In the genomic region with DNA sequence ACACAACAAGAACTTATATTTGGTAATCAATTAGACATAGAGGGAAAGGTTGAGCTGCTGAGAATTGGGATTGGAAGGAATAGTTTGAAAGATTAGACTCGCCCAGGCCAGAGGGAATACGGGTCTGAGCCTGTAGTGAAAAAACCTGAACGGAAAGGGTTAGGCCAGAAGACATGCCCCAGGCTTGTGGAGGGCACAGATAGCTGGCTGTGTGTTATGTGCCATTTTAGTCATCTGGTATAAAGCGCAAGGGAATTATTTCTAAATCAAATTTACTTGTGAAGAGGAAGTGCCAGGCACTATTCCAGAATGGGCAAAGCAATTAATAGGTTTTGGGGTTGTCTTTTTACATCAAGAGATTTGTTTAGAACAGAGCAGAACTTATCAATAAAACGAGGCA, we compare ENCODE assay signal across 31 cellular contexts.
"Had no signal": no experiment of that assay in that cellular context is flagged by ENCODE, and none has a peak within 500 bp of the region (broad histone marks: within the 10 kb centered on the region; RNA-seq: fewer than 3 reads in every experiment).

No MANE protein-coding gene starts in this region.

- ATAC-seq: body of pancreas; naive thymus-derived CD4-positive, alpha-beta T cell; stimulated activated naive B cell treated with anti-CD40 and anti-IgM and Interleukin-4, amounts not matched to agents 10 μg/mL and 1 μg/mL and 100 μg/mL, for 72 hours; upper lobe of right lung had no signal

- DNase-seq: activated CD4-positive, alpha-beta T cell treated with anti-CD3 and anti-CD28 coated beads for 4 hours; activated CD4-positive, alpha-beta T cell treated with anti-CD3 and anti-CD28 coated beads, Interleukin-2, amount 50 U/mL, for 4 hours; activated effector memory CD4-positive, alpha-beta T cell treated with anti-CD3 and anti-CD28 coated beads, Interleukin-2, amount 50 U/mL, for 16 hours; activated naive CD4-positive, alpha-beta T cell treated with anti-CD3 and anti-CD28 coated beads for 36 hours; activated naive CD8-positive, alpha-beta T cell treated with anti-CD3 and anti-CD28 coated beads for 36 hours; activated T-cell treated with anti-CD3 and anti-CD28 coated beads, Interleukin-2, amount 50 U/mL, for 1 hour; adrenal gland; aorta; body of pancreas; cortex of kidney; esophagus squamous epithelium; glutamatergic neuron; left ventricle myocardium inferior; naive thymus-derived CD4-positive, alpha-beta T cell; stimulated activated CD4-positive, alpha-beta T cell treated with anti-CD3 and anti-CD28 coated beads, Interleukin-1b, Interleukin-23, amount 100 ng/mL, for 48 hours; stimulated activated CD4-positive, alpha-beta T cell treated with anti-CD3 and anti-CD28 coated beads, Interleukin-4, amount 100 ng/mL, for 4 hours; stimulated activated CD8-positive, alpha-beta memory T cell treated with anti-CD3 and anti-CD28 coated beads, Interleukin-4, amount 100 ng/mL, for 48 hours; stimulated activated naive B cell treated with anti-CD40 and anti-IgM and Interleukin-4, amounts not matched to agents 10 μg/mL and 1 μg/mL and 100 μg/mL, for 72 hours; T-helper 9 cell; tibial artery; upper lobe of right lung had no signal

- H3K27me3 Mint-ChIP-seq: activated naive CD8-positive, alpha-beta T cell treated with anti-CD3 and anti-CD28 coated beads for 36 hours; naive thymus-derived CD4-positive, alpha-beta T cell; stimulated activated naive B cell treated with anti-CD40 and anti-IgM and Interleukin-4, amounts not matched to agents 10 μg/mL and 1 μg/mL and 100 μg/mL, for 72 hours had no signal

- H3K4me1 Mint-ChIP-seq: activated naive CD8-positive, alpha-beta T cell treated with anti-CD3 and anti-CD28 coated beads for 36 hours; naive thymus-derived CD4-positive, alpha-beta T cell; stimulated activated naive B cell treated with anti-CD40 and anti-IgM and Interleukin-4, amounts not matched to agents 10 μg/mL and 1 μg/mL and 100 μg/mL, for 72 hours had no signal

- H3K4me2 ChIP-seq: smooth muscle cell had no signal

- H3K9me3 Mint-ChIP-seq: activated naive CD8-positive, alpha-beta T cell treated with anti-CD3 and anti-CD28 coated beads for 36 hours; activated T-helper 1 cell treated with anti-CD3 and anti-CD28 coated beads, Interleukin-12 subunit alpha, Interleukin-12 subunit beta, Interleukin-2, Interleukin-4 antibody, amounts not matched to agents 30 ng/mL and 10 ng/mL and 1 ng/mL, durations not matched to agents 14 hours and 24 hours and 36 hours; T-helper 1 cell treated with Interleukin-12 subunit alpha and Interleukin-12 subunit beta and Interleukin-4 antibody, amounts not matched to agents 30 μg/mL and 1 μg/mL, for 36 hours had no signal

- H3K9me3 ChIP-seq: adrenal gland, body of pancreas, esophagus squamous epithelium, left ventricle myocardium inferior, right atrium auricular region, tibial artery had no signal

- H3K27ac ChIP-seq: adrenal gland, body of pancreas, esophagus squamous epithelium, left ventricle myocardium inferior, right atrium auricular region, suprapubic skin, tibial artery, upper lobe of right lung, VCaP had no signal

- H3K27me3 ChIP-seq: adrenal gland, body of pancreas, esophagus squamous epithelium, right atrium auricular region, suprapubic skin, tibial artery, upper lobe of right lung had no signal

- H3K36me3 ChIP-seq: adrenal gland, esophagus squamous epithelium, left ventricle myocardium inferior, right atrium auricular region, suprapubic skin, tibial artery, upper lobe of right lung had no signal

- H3K4me1 ChIP-seq: adrenal gland, upper lobe of right lung had no signal

- H3K36me3 Mint-ChIP-seq: activated naive CD8-positive, alpha-beta T cell treated with anti-CD3 and anti-CD28 coated beads for 36 hours; naive thymus-derived CD4-positive, alpha-beta T cell; stimulated activated naive B cell treated with anti-CD40 and anti-IgM and Interleukin-4, amounts not matched to agents 10 μg/mL and 1 μg/mL and 100 μg/mL, for 72 hours had no signal

- H3K27ac Mint-ChIP-seq: activated naive CD4-positive, alpha-beta T cell treated with anti-CD3 and anti-CD28 coated beads for 36 hours; activated naive CD8-positive, alpha-beta T cell treated with anti-CD3 and anti-CD28 coated beads for 36 hours; activated T-helper 1 cell treated with anti-CD3 and anti-CD28 coated beads, Interleukin-12 subunit alpha, Interleukin-12 subunit beta, Interleukin-2, Interleukin-4 antibody, amounts not matched to agents 30 ng/mL and 10 ng/mL and 1 ng/mL, durations not matched to agents 14 hours and 24 hours and 36 hours; mesothelial cell of epicardium; naive thymus-derived CD4-positive, alpha-beta T cell; stimulated activated naive B cell treated with anti-CD40 and anti-IgM and Interleukin-4, amounts not matched to agents 10 μg/mL and 1 μg/mL and 100 μg/mL, for 72 hours; T-helper 1 cell treated with Interleukin-12 subunit alpha and Interleukin-12 subunit beta and Interleukin-4 antibody, amounts not matched to agents 30 μg/mL and 1 μg/mL, for 36 hours had no signal

- H3K4me3 Mint-ChIP-seq: activated naive CD4-positive, alpha-beta T cell treated with anti-CD3 and anti-CD28 coated beads for 36 hours; activated naive CD8-positive, alpha-beta T cell treated with anti-CD3 and anti-CD28 coated beads for 36 hours; activated T-helper 1 cell treated with anti-CD3 and anti-CD28 coated beads, Interleukin-12 subunit alpha, Interleukin-12 subunit beta, Interleukin-2, Interleukin-4 antibody, amounts not matched to agents 30 ng/mL and 10 ng/mL and 1 ng/mL, durations not matched to agents 14 hours and 24 hours and 36 hours; mesothelial cell of epicardium; naive thymus-derived CD4-positive, alpha-beta T cell; stimulated activated naive B cell treated with anti-CD40 and anti-IgM and Interleukin-4, amounts not matched to agents 10 μg/mL and 1 μg/mL and 100 μg/mL, for 72 hours; T-helper 1 cell treated with Interleukin-12 subunit alpha and Interleukin-12 subunit beta and Interleukin-4 antibody, amounts not matched to agents 30 μg/mL and 1 μg/mL, for 36 hours had no signal

- FAIRE-seq: endothelial cell of umbilical vein, islet of Langerhans had no signal

- H3K4me3 ChIP-seq: adrenal gland, body of pancreas, esophagus squamous epithelium, left ventricle myocardium inferior, lung, right atrium auricular region, smooth muscle cell, suprapubic skin, tibial artery, upper lobe of right lung had no signal
